Comparison of ENCODE assay signal across 30 cellular contexts in genomic region chr5:95572016-95572415, GRCh38. TPM values are rescaled to one million over a fixed set of nuclear protein-coding genes. Genes with fewer than 3 reads are reported as not detected.
"Had no signal": no experiment of that assay in that cellular context is flagged by ENCODE, and none has a peak within 500 bp of the region (broad histone marks: within the 10 kb centered on the region; RNA-seq: fewer than 3 reads in every experiment).

No MANE protein-coding gene starts in this region.

- DNase-seq: islet precursor cell; left ventricle myocardium inferior; mesendoderm; naive B cell; natural killer cell; nephron progenitor cell; occipital lobe; pancreas; posterior cingulate gyrus; retina; right cardiac atrium; small intestine; spleen; stimulated activated CD4-positive, alpha-beta T cell treated with anti-CD3 and anti-CD28 coated beads, Interleukin-4, amount 100 ng/mL, for 4 hours; stimulated activated CD8-positive, alpha-beta memory T cell treated with anti-CD3 and anti-CD28 coated beads, Interleukin-4, amount 100 ng/mL, for 48 hours; stimulated activated naive CD4-positive, alpha-beta T cell treated with Interleukin-2 at 50 U/mL for 16 hours; stimulated activated naive CD8-positive, alpha-beta T cell treated with anti-CD3 and anti-CD28 coated beads, Interleukin-15, amount 100 ng/mL, for 72 hours; substantia nigra had no signal

- H3K79me2 ChIP-seq: hepatocyte had no signal

- H3K36me3 ChIP-seq: neutrophil had no signal

- H3K4me2 ChIP-seq: hepatocyte, neural progenitor cell had no signal

- H3K9me3 ChIP-seq: neutrophil, pancreas, prostate gland, upper lobe of left lung, vagina had no signal

- H3K27ac ChIP-seq: hepatocyte, left ventricle myocardium inferior, neural progenitor cell, neutrophil, pancreas, prostate gland, spleen, tibial nerve, upper lobe of left lung, vagina had no signal

- H3K27me3 ChIP-seq: hepatocyte, neural progenitor cell, neutrophil, pancreas, spleen, tibial nerve, upper lobe of left lung, vagina had no signal

- H2AFZ ChIP-seq: hepatocyte, neural progenitor cell had no signal

- H3K4me1 ChIP-seq: left ventricle myocardium inferior, neural progenitor cell, pancreas, prostate gland, spleen, tibial nerve, upper lobe of left lung, vagina had no signal

- H3K4me3 ChIP-seq: hepatocyte, left ventricle myocardium inferior, lung, neural progenitor cell, pancreas, prostate gland, spleen, tibial nerve, upper lobe of left lung, vagina had no signal

- ATAC-seq: natural killer cell; pancreas; right cardiac atrium; sciatic nerve; stimulated activated memory B cell treated with anti-CD40 and anti-IgM and Interleukin-4, amounts not matched to agents 10 μg/mL and 1 μg/mL and 100 μg/mL, for 72 hours; stimulated activated naive CD8-positive, alpha-beta T cell treated with anti-CD3 and anti-CD28 coated beads, Interleukin-15, amount 100 ng/mL, for 72 hours had no signal

RNA-seq across cellular contexts. Expression of gene GPR150, which starts 47.9 kb away (rescaled TPM):
- total RNA-seq: hepatocyte, mesothelial cell of epicardium, occipital lobe, urinary bladder had no signal
